ENCODE assay signal across 8 cellular contexts in genomic region chr11:72781063-72781312, GRCh38. TPM values are rescaled to one million over a fixed set of nuclear protein-coding genes. Genes with fewer than 3 reads are reported as not detected.
DNase-seq lines count a peak whose midpoint lies in the region; ATAC-seq and TF ChIP-seq lines count a peak whose summit lies in the region.

No MANE protein-coding gene starts in this region.

- POLR2A ChIA-PET in AG04450 (lab: Yijun Ruan, JAX): no interaction called here

- H3K9ac ChIP-seq in HUES6 (ENCODE audit: low read length): peak overlapping the region; percentile 41
- peak overlapping the region; percentile 93 for H3K9ac ChIP-seq in mucosa of stomach (ENCODE audit: low read length)

- H3K9me3 ChIP-seq in AG04450 (ENCODE audit: control insufficient read depth, insufficient read depth, low read length) (no peaks in the 10 kb centered on the region), HUES6 (ENCODE audit: control insufficient read depth, insufficient read depth, low read depth, low read length) (no peaks in the 10 kb centered on the region), mucosa of stomach (ENCODE audit: control insufficient read depth, low read length) (no peaks in the 10 kb centered on the region)

- H3K27ac ChIP-seq in AG04450 (ENCODE audit: low read depth, low read length) (no peak overlapping the region), HUES6 (ENCODE audit: low read depth, low read length) (no peak overlapping the region)

- DNase-seq in AG04450 (ENCODE audit: low read depth, low spot score) (no peak), cardiac fibroblast (ENCODE audit: low read depth in 2 of 2) (no peak), cortex of kidney (lab: John Stamatoyannopoulos, UW) (no peak), NCI-H345 treated with DMSO at 0.1 percent for 48 hours (lab: John Stamatoyannopoulos, UW; ENCODE audit: unreplicated experiment) (no peak), pons (ENCODE audit: low spot score) (no peak)

- CTCF ChIA-PET in AG04450 (lab: Charles Lee): no interaction called here

- no peaks in the 10 kb centered on the region for H3K36me3 ChIP-seq in HUES6 (ENCODE audit: control insufficient read depth, insufficient read depth, low read length)
- peaks cover 4% of the 10 kb centered on the region for H3K36me3 ChIP-seq in mucosa of stomach (ENCODE audit: control insufficient read depth, insufficient read depth, low read length)

- TF ChIP-seq CTCF in AG04450 (IDR thresholded peaks at IDR 0.05; ENCODE audit: low read depth, low read length) (no peak), cardiac fibroblast (IDR thresholded peaks at IDR 0.05; ENCODE audit: low read depth, low read length) (no peak)

- H3K4me1 ChIP-seq in HUES6 (ENCODE audit: control insufficient read depth, insufficient read depth, low read length) (peaks cover 29% of the 10 kb centered on the region), mucosa of stomach (ENCODE audit: control insufficient read depth, insufficient read depth, low read length) (peaks cover 84% of the 10 kb centered on the region)

- H3K4me3 ChIP-seq in AG04450 (ENCODE audit: low read depth, low read length) (peak overlapping the region; percentile 53), HUES6 (ENCODE audit: low read depth, low read length) (peak overlapping the region; percentile 50), cardiac fibroblast (replicated peaks in 1 of 2; ENCODE audit: low read depth in 2 of 2, low read length in 2 of 2) (peak overlapping the region; percentile 41 to 43), mucosa of stomach (ENCODE audit: low read length) (peak overlapping the region; percentile 65)

- no peak for ATAC-seq in HG02763 (IDR thresholded peaks at IDR 0.05; ENCODE audit: unreplicated experiment)

- H3K27me3 ChIP-seq in AG04450 (ENCODE audit: control insufficient read depth, insufficient read depth, low read length): peaks cover 3% of the 10 kb centered on the region
- H3K27me3 ChIP-seq in HUES6 (ENCODE audit: control insufficient read depth, insufficient read depth, low read length): peaks cover 7% of the 10 kb centered on the region
- no peaks in the 10 kb centered on the region for H3K27me3 ChIP-seq in mucosa of stomach (ENCODE audit: control insufficient read depth, insufficient read depth, low read length)

RNA-seq across cellular contexts. Expression of gene STARD10, which starts 12.9 kb away (rescaled TPM):
- 38.4 and 49.0 TPM in 2 replicates for polyA plus RNA-seq in AG04450 (2011; rRNA removed)
- polyA minus RNA-seq in AG04450 (2011; rRNA and poly(A)+ RNA removed): 31.1 and 45.9 TPM in 2 replicates

RNA-seq across cellular contexts. Expression of gene ARAP1, which starts 28.8 kb away (rescaled TPM):
- polyA plus RNA-seq in AG04450 (2011; rRNA removed): 52.4 and 74.8 TPM in 2 replicates
- 90.3 and 129 TPM in 2 replicates for polyA minus RNA-seq in AG04450 (2011; rRNA and poly(A)+ RNA removed)

RNA-seq across cellular contexts. Expression of gene ATG16L2, which starts 33.2 kb away (rescaled TPM):
- polyA plus RNA-seq in AG04450 (2011; rRNA removed): 4.2 and 5.3 TPM in 2 replicates
- polyA minus RNA-seq in AG04450 (2011; rRNA and poly(A)+ RNA removed): 5.6 and 5.8 TPM in 2 replicates
